In the genomic region with DNA sequence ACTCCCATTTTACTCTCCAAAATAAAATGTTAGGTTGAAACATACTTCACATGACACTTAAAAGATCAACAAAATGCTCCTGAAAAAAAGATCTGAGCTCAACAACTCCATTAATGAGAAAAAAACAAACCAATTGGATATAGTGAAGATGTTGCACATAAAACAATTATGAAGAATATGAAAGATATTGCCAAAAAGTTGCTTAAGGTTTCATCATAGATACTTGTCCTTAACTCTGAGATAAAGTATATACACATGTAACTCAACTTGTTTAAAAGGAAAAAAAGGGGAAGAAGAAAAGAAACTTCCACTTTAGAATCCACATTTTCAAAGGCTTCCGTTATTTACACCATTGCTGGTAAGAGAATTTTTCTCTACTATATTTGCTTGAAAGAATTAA, we compare ENCODE assay signal across 14 cellular contexts. TPM values are rescaled to one million over a fixed set of nuclear protein-coding genes. Genes with fewer than 3 reads are reported as not detected.
A peak's percentile ranks its signal among the peaks of the same experiment; 100 is the strongest.
DNase-seq lines count a peak whose midpoint lies in the region; ATAC-seq and TF ChIP-seq lines count a peak whose summit lies in the region.
"Had no signal": no experiment of that assay in that cellular context is flagged by ENCODE, and none has a peak within 500 bp of the region (broad histone marks: within the 10 kb centered on the region; RNA-seq: fewer than 3 reads in every experiment).

No MANE protein-coding gene starts in this region.

- no peak for DNase-seq in activated naive CD4-positive, alpha-beta T cell treated with anti-CD3 and anti-CD28 coated beads for 36 hours
- no peak for DNase-seq in activated naive CD4-positive, alpha-beta T cell treated with anti-CD3 and anti-CD28 coated beads, Interleukin-2, amount 50 U/mL, for 72 hours (ENCODE audit: low spot score in 2 of 2)
- DNase-seq in SKM-1 treated with dmso at 0.1 percent for 144 hours (lab: John Stamatoyannopoulos, UW; ENCODE audit: unreplicated experiment), result peak; percentile 54
- DNase-seq in foreskin fibroblast, result no peak
- no peak for DNase-seq in thoracic aorta (ENCODE audit: low spot score)
- no peak for DNase-seq in activated effector memory CD4-positive, alpha-beta T cell treated with Interleukin-2 at 50 U/mL for 16 hours
- no peak for DNase-seq in SHP77 treated with DMSO at 0.1 percent for 48 hours (lab: John Stamatoyannopoulos, UW)
- DNase-seq: effector CD8-positive, alpha-beta T cell; hypothalamus; lower lobe of right lung; NCI-H2227 treated with DMSO at 0.1 percent for 48 hours; thyroid gland had no signal

- H3K36me3 Mint-ChIP-seq in activated naive CD4-positive, alpha-beta T cell treated with anti-CD3 and anti-CD28 coated beads for 36 hours (ENCODE audit: low read depth), result peaks cover 3% of the 10 kb centered on the region
- H3K36me3 Mint-ChIP-seq in activated naive CD4-positive, alpha-beta T cell treated with anti-CD3 and anti-CD28 coated beads, Interleukin-2, amount 50 U/mL, for 72 hours, result peaks cover 0 to 13% of the 10 kb centered on the region in 2 donors

- no peak for TF ChIP-seq CTCF in foreskin fibroblast (IDR thresholded peaks at IDR 0.05; ENCODE audit: low read depth, low read length)
- TF ChIP-seq CTCF in thoracic aorta (IDR thresholded peaks at IDR 0.05), result no peak

- peak overlapping the region; percentile 77 for H3K4me3 Mint-ChIP-seq in activated naive CD4-positive, alpha-beta T cell treated with anti-CD3 and anti-CD28 coated beads for 36 hours
- H3K4me3 Mint-ChIP-seq: B cell had no signal

- H3K27ac Mint-ChIP-seq in activated naive CD4-positive, alpha-beta T cell treated with anti-CD3 and anti-CD28 coated beads for 36 hours, result no peak overlapping the region
- H3K27ac Mint-ChIP-seq in activated naive CD4-positive, alpha-beta T cell treated with anti-CD3 and anti-CD28 coated beads, Interleukin-2, amount 50 U/mL, for 72 hours, result no peak overlapping the region
- H3K27ac Mint-ChIP-seq: B cell had no signal

- H3K4me3 ChIP-seq in foreskin fibroblast (ENCODE audit: low read depth in 1 of 2, low read length in 2 of 2), result peak overlapping the region; percentile 75 to 78
- peak overlapping the region; percentile 79 for H3K4me3 ChIP-seq in thoracic aorta
- H3K4me3 ChIP-seq: lower lobe of right lung, thyroid gland had no signal

- peaks cover 43% of the 10 kb centered on the region for H3K4me1 Mint-ChIP-seq in activated naive CD4-positive, alpha-beta T cell treated with anti-CD3 and anti-CD28 coated beads for 36 hours (ENCODE audit: low read depth)

- H3K4me1 ChIP-seq in thoracic aorta (ENCODE audit: control insufficient read depth in 1 of 2, low read depth in 2 of 2), result peaks cover 0 to 35% of the 10 kb centered on the region in 2 donors

- no peaks in the 10 kb centered on the region for H3K27me3 ChIP-seq in thoracic aorta (replicated peaks; ENCODE audit: insufficient read depth)
- H3K27me3 ChIP-seq: thyroid gland had no signal

- CTCF ChIA-PET in activated naive CD4-positive, alpha-beta T cell treated with anti-CD3 and anti-CD28 coated beads for 36 hours (lab: Charles Lee), result interaction anchor here (1.5 to 4.1 kb wide), 6 partner anchors 21 to 134 kb away, joined by 4 to 22 read pairs (median 12); no protein-coding TSS in a partner anchor

- H3K36me3 ChIP-seq in thoracic aorta, result no peaks in the 10 kb centered on the region
- H3K36me3 ChIP-seq: lower lobe of right lung had no signal

- no peak for ATAC-seq in activated naive CD4-positive, alpha-beta T cell treated with anti-CD3 and anti-CD28 coated beads, Interleukin-2, amount 50 U/mL, for 72 hours
- no peak for ATAC-seq in thoracic aorta (ENCODE audit: insufficient number of reproducible peaks, low FRiP score, low read depth)
- no peak for ATAC-seq in GM18519 (IDR thresholded peaks at IDR 0.05; ENCODE audit: low FRiP score, unreplicated experiment)
- ATAC-seq: lower lobe of right lung had no signal

- H3K27ac ChIP-seq in thoracic aorta, result no peak overlapping the region
- H3K27ac ChIP-seq: lower lobe of right lung, thyroid gland had no signal

- intact Hi-C loops in activated naive CD4-positive, alpha-beta T cell treated with anti-CD3 and anti-CD28 coated beads for 36 hours (cut with micrococcal nuclease), result no loop called here

- H3K27me3 Mint-ChIP-seq in activated naive CD4-positive, alpha-beta T cell treated with anti-CD3 and anti-CD28 coated beads for 36 hours (ENCODE audit: low read depth), result no peaks in the 10 kb centered on the region

- no peaks in the 10 kb centered on the region for H3K9me3 ChIP-seq in thoracic aorta
- H3K9me3 ChIP-seq: lower lobe of right lung, thyroid gland had no signal

- no peaks in the 10 kb centered on the region for H3K9me3 Mint-ChIP-seq in activated naive CD4-positive, alpha-beta T cell treated with anti-CD3 and anti-CD28 coated beads for 36 hours
- no peaks in the 10 kb centered on the region for H3K9me3 Mint-ChIP-seq in activated naive CD4-positive, alpha-beta T cell treated with anti-CD3 and anti-CD28 coated beads, Interleukin-2, amount 50 U/mL, for 72 hours

RNA-seq across cellular contexts. Expression of a gene that starts 2.7 kb away (rescaled TPM):
- total RNA-seq in activated naive CD4-positive, alpha-beta T cell treated with anti-CD3 and anti-CD28 coated beads for 36 hours, result 10 to 100 TPM; 26.7 to 28.8 TPM
- 10 to 100 TPM; 10.2 to 41.9 TPM for total RNA-seq in activated naive CD4-positive, alpha-beta T cell treated with anti-CD3 and anti-CD28 coated beads, Interleukin-2, amount 50 U/mL, for 72 hours
- 10 to 100 TPM; 32.1 to 40.1 TPM for total RNA-seq in thoracic aorta
